In genomic region chr9:116285320-116285719, GRCh38 we compare ENCODE assay signal across 17 cellular contexts.
A peak's percentile ranks its signal among the peaks of the same experiment; 100 is the strongest.
DNase-seq lines count a peak whose midpoint lies in the region; ATAC-seq and TF ChIP-seq lines count a peak whose summit lies in the region.
"Had no signal": no experiment of that assay in that cellular context is flagged by ENCODE, and none has a peak within 500 bp of the region (broad histone marks: within the 10 kb centered on the region; RNA-seq: fewer than 3 reads in every experiment).

No MANE protein-coding gene starts in this region.

- no peaks in the 10 kb centered on the region for H3K9me3 ChIP-seq in NT2/D1 (ENCODE audit: insufficient read depth, low read length)
- H3K9me3 ChIP-seq: upper lobe of right lung had no signal

- peak; percentile 9 for TF ChIP-seq CTCF in fibroblast of mammary gland (conservative IDR thresholded peaks at IDR 0.05; ENCODE audit: control insufficient read depth, insufficient read depth, low read depth, low read length)
- peak; percentile 17 for TF ChIP-seq CTCF in nephron progenitor cell (IDR thresholded peaks at IDR 0.05)

- H3K36me3 Mint-ChIP-seq in nephron progenitor cell (ENCODE audit: low read depth) = no peaks in the 10 kb centered on the region

- peaks cover 29% of the 10 kb centered on the region for H3K27me3 Mint-ChIP-seq in nephron progenitor cell (ENCODE audit: low read depth, poor library complexity)
- H3K27me3 Mint-ChIP-seq: activated CD4-positive, alpha-beta memory T cell treated with anti-CD3 and anti-CD28 coated beads, Interleukin-2, amount 10 ng/mL, durations not matched to agents 7 days and 5 days had no signal

- H3K27me3 ChIP-seq in NT2/D1 (ENCODE audit: insufficient read depth, insufficient read length) = peaks cover 10% of the 10 kb centered on the region
- H3K27me3 ChIP-seq: upper lobe of right lung had no signal

- no peak overlapping the region for H3K4me3 Mint-ChIP-seq in nephron progenitor cell
- H3K4me3 Mint-ChIP-seq: activated CD4-positive, alpha-beta memory T cell treated with anti-CD3 and anti-CD28 coated beads, Interleukin-2, amount 10 ng/mL, durations not matched to agents 7 days and 5 days; activated T-helper 1 cell treated with anti-CD3 and anti-CD28 coated beads, Interleukin-12 subunit alpha, Interleukin-12 subunit beta, Interleukin-2, Interleukin-4 antibody, amounts not matched to agents 30 ng/mL and 10 ng/mL and 1 ng/mL, durations not matched to agents 14 hours and 24 hours and 36 hours; central memory CD8-positive, alpha-beta T cell; stimulated activated naive CD8-positive, alpha-beta T cell treated with anti-CD3 and anti-CD28 coated beads, Interleukin-15, Interleukin-2, amounts not matched to agents 100 ng/mL and 50 ng/mL, for 24 hours had no signal

- peak overlapping the region; percentile 44 for H3K9ac ChIP-seq in NT2/D1 (ENCODE audit: insufficient read length, low read depth)

- H3K4me3 ChIP-seq in NT2/D1 (ENCODE audit: insufficient read length, low read depth) (no peak overlapping the region), fibroblast of mammary gland (ENCODE audit: control insufficient read depth, low read depth, low read length) (no peak overlapping the region)
- H3K4me3 ChIP-seq: lung, PC-9, upper lobe of right lung had no signal

- H3K9me3 Mint-ChIP-seq in nephron progenitor cell = no peaks in the 10 kb centered on the region
- H3K9me3 Mint-ChIP-seq: activated CD4-positive, alpha-beta memory T cell treated with anti-CD3 and anti-CD28 coated beads, Interleukin-2, amount 10 ng/mL, durations not matched to agents 7 days and 5 days; activated T-helper 1 cell treated with anti-CD3 and anti-CD28 coated beads, Interleukin-12 subunit alpha, Interleukin-12 subunit beta, Interleukin-2, Interleukin-4 antibody, amounts not matched to agents 30 ng/mL and 10 ng/mL and 1 ng/mL, durations not matched to agents 14 hours and 24 hours and 36 hours; central memory CD8-positive, alpha-beta T cell had no signal

- H3K4me1 ChIP-seq in NT2/D1 (ENCODE audit: insufficient read depth, insufficient read length) = peaks cover 14% of the 10 kb centered on the region
- H3K4me1 ChIP-seq: upper lobe of right lung had no signal

- ATAC-seq in HG02885 (IDR thresholded peaks at IDR 0.05; ENCODE audit: poor library complexity, unreplicated experiment) = no peak
- ATAC-seq in HG03342 (IDR thresholded peaks at IDR 0.05; ENCODE audit: unreplicated experiment) = no peak
- ATAC-seq: upper lobe of right lung had no signal

- peaks cover 8% of the 10 kb centered on the region for H3K36me3 ChIP-seq in NT2/D1 (ENCODE audit: insufficient read depth, insufficient read length, low read length)
- H3K36me3 ChIP-seq: upper lobe of right lung had no signal

- DNase-seq in DMS53 (lab: John Stamatoyannopoulos, UW) (peak; percentile 16), DMS53 treated with DMSO at 0.1 percent for 48 hours (lab: John Stamatoyannopoulos, UW; ENCODE audit: unreplicated experiment) (no peak), NT2/D1 (ENCODE audit: low read depth, low spot score) (no peak), fibroblast of mammary gland (ENCODE audit: low read depth) (no peak), nephron progenitor cell (no peak), T1000 (lab: John Stamatoyannopoulos, UW) (no peak)
- DNase-seq: activated CD4-positive, alpha-beta memory T cell treated with anti-CD3 and anti-CD28 coated beads, Interleukin-2, amount 10 ng/mL, durations not matched to agents 7 days and 5 days; effector memory CD4-positive, alpha-beta T cell; Kasumi-1; PC-9; upper lobe of right lung had no signal

- no peak overlapping the region for H3K27ac Mint-ChIP-seq in nephron progenitor cell
- H3K27ac Mint-ChIP-seq: activated CD4-positive, alpha-beta memory T cell treated with anti-CD3 and anti-CD28 coated beads, Interleukin-2, amount 10 ng/mL, durations not matched to agents 7 days and 5 days; activated T-helper 1 cell treated with anti-CD3 and anti-CD28 coated beads, Interleukin-12 subunit alpha, Interleukin-12 subunit beta, Interleukin-2, Interleukin-4 antibody, amounts not matched to agents 30 ng/mL and 10 ng/mL and 1 ng/mL, durations not matched to agents 14 hours and 24 hours and 36 hours; stimulated activated naive CD8-positive, alpha-beta T cell treated with anti-CD3 and anti-CD28 coated beads, Interleukin-15, Interleukin-2, amounts not matched to agents 100 ng/mL and 50 ng/mL, for 24 hours had no signal

- H3K4me1 Mint-ChIP-seq in nephron progenitor cell = peaks cover 46% of the 10 kb centered on the region
- H3K4me1 Mint-ChIP-seq: activated CD4-positive, alpha-beta memory T cell treated with anti-CD3 and anti-CD28 coated beads, Interleukin-2, amount 10 ng/mL, durations not matched to agents 7 days and 5 days; central memory CD8-positive, alpha-beta T cell had no signal
